In genomic region chr5:95930541-95930940, GRCh38 we compare ENCODE assay signal across 12 cellular contexts. TPM values are rescaled to one million over a fixed set of nuclear protein-coding genes. Genes with fewer than 3 reads are reported as not detected.
DNase-seq lines count a peak whose midpoint lies in the region; TF ChIP-seq lines count a peak whose summit lies in the region.
"Had no signal": no experiment of that assay in that cellular context is flagged by ENCODE, and none has a peak within 500 bp of the region (broad histone marks: within the 10 kb centered on the region; RNA-seq: fewer than 3 reads in every experiment).

No MANE protein-coding gene starts in this region.

- H4K20me1 ChIP-seq in BLaER1 (no peaks in the 10 kb centered on the region), mammary epithelial cell (ENCODE audit: insufficient read depth, low read length) (peaks cover 8% of the 10 kb centered on the region)

- H3K4me3 ChIP-seq in BLaER1 (no peak overlapping the region), NB4 (ENCODE audit: low read depth, low read length) (no peak overlapping the region), mammary epithelial cell (replicated peaks in 1 of 3; ENCODE audit: insufficient read depth in 1 of 3, low read depth in 2 of 3, low read length in 3 of 3) (no peak overlapping the region)
- H3K4me3 ChIP-seq: GM23338 had no signal

- H3K36me3 Mint-ChIP-seq in chondrocyte (ENCODE audit: low read depth) (peaks cover 8% of the 10 kb centered on the region), progenitor cell of endocrine pancreas (ENCODE audit: insufficient read depth) (peaks cover 13% of the 10 kb centered on the region)

- H3K27me3 ChIP-seq in BLaER1 (no peaks in the 10 kb centered on the region), mammary epithelial cell (ENCODE audit: insufficient read depth, low read length) (no peaks in the 10 kb centered on the region)

- in situ Hi-C loops in mammary epithelial cell (cut with MboI; ENCODE audit: low sequenced_read_pairs in 2 of 2) = no loop called here

- H3K9me3 Mint-ChIP-seq in chondrocyte (ENCODE audit: low read depth) = no peaks in the 10 kb centered on the region
- H3K9me3 Mint-ChIP-seq in progenitor cell of endocrine pancreas (ENCODE audit: low read depth) = no peaks in the 10 kb centered on the region
- H3K9me3 Mint-ChIP-seq: CD4-positive, alpha-beta T cell had no signal

- intact Hi-C loops in mammary epithelial cell (cut with micrococcal nuclease) = no loop called here

- H3K27me3 Mint-ChIP-seq in chondrocyte (ENCODE audit: low read depth) (no peaks in the 10 kb centered on the region), progenitor cell of endocrine pancreas (no peaks in the 10 kb centered on the region)
- H3K27me3 Mint-ChIP-seq: CD4-positive, alpha-beta T cell had no signal

- peaks cover 95% of the 10 kb centered on the region for H3K79me2 ChIP-seq in mammary epithelial cell (ENCODE audit: insufficient read depth, low read length)

- no peak overlapping the region for H3K9ac ChIP-seq in BLaER1
- no peak overlapping the region for H3K9ac ChIP-seq in mammary epithelial cell (ENCODE audit: insufficient read depth, low read length)

- H3K27ac Mint-ChIP-seq in chondrocyte (ENCODE audit: unreplicated experiment) (peak overlapping the region; percentile 32), progenitor cell of endocrine pancreas (peak overlapping the region; percentile 57)
- H3K27ac Mint-ChIP-seq: CD4-positive, alpha-beta T cell; GM23338 had no signal

- H3K4me1 ChIP-seq in BLaER1 (peaks cover 26% of the 10 kb centered on the region), mammary epithelial cell (ENCODE audit: insufficient read depth, low read length) (peaks cover 7% of the 10 kb centered on the region)

- H3K4me1 Mint-ChIP-seq in chondrocyte (ENCODE audit: low read depth) (peaks cover 40% of the 10 kb centered on the region), progenitor cell of endocrine pancreas (ENCODE audit: low read depth) (peaks cover 52% of the 10 kb centered on the region)

- no TSS peak for BruUV-seq in mammary epithelial cell (replicated peaks; lab: Mats Ljungman, UMichigan)

- no peak overlapping the region for H3K27ac ChIP-seq in BLaER1
- no peak overlapping the region for H3K27ac ChIP-seq in mammary epithelial cell (ENCODE audit: insufficient read depth, low read depth, low read length)

- DNase-seq in NB4 (ENCODE audit: low read depth) (peak; percentile 40), chondrocyte (ENCODE audit: low spot score) (no peak), progenitor cell of endocrine pancreas (ENCODE audit: low spot score, unreplicated experiment) (no peak), 8988T (no peak), DMS79 treated with DMSO at 0.1 percent for 48 hours (lab: John Stamatoyannopoulos, UW) (no peak), mammary epithelial cell (no peak)
- DNase-seq: CD4-positive, alpha-beta T cell; KBM-7; NCI-H510A treated with DMSO at 0.1 percent for 48 hours; SIG-M5 had no signal

- H3K4me3 Mint-ChIP-seq in chondrocyte (ENCODE audit: unreplicated experiment) (no peak overlapping the region), progenitor cell of endocrine pancreas (ENCODE audit: low read depth) (no peak overlapping the region)
- H3K4me3 Mint-ChIP-seq: CD4-positive, alpha-beta T cell; GM23338 had no signal

- dilution Hi-C loops in mammary epithelial cell (cut with HindIII; ENCODE audit: low sequenced_read_pairs) = no loop called here

- H2AFZ ChIP-seq in mammary epithelial cell (ENCODE audit: low read depth, low read length) = no peak overlapping the region
- H2AFZ ChIP-seq: GM23338 had no signal

- H3K4me2 ChIP-seq in BLaER1 = peak overlapping the region; percentile 50
- H3K4me2 ChIP-seq in mammary epithelial cell (ENCODE audit: insufficient read depth, low read depth, low read length) = no peak overlapping the region
- H3K4me2 ChIP-seq: GM23338 had no signal

- 100% methylated on average over 2 of the region's 2 CpGs for WGBS in mammary epithelial cell (ENCODE audit: low coverage, missing lambda C conversion rate)

- CTCF ChIA-PET in mammary epithelial cell (lab: Charles Lee; ENCODE audit: low non-redundant PET) = no interaction called here

- no peak for TF ChIP-seq POLR2A in NB4 (IDR thresholded peaks at IDR 0.05; ENCODE audit: extremely low read depth, insufficient read length)

- H3K9me3 ChIP-seq in BLaER1 (0 out of 2 replicates have a peak, but pooled peaks cover 4% of the 10 kb centered on the region), mammary epithelial cell (replicated peaks; ENCODE audit: insufficient read depth, low read length) (no peaks in the 10 kb centered on the region)

- TF ChIP-seq CTCF in NB4 (IDR thresholded peaks at IDR 0.05; ENCODE audit: low read depth, low read length) (no peak), chondrocyte (IDR thresholded peaks at IDR 0.05) (no peak), progenitor cell of endocrine pancreas (IDR thresholded peaks at IDR 0.05; ENCODE audit: unreplicated experiment) (no peak), mammary epithelial cell (conservative IDR thresholded peaks at IDR 0.05 in 1 of 2, IDR thresholded peaks at IDR 0.05 in 1 of 2; ENCODE audit: extremely low read depth in 1 of 2, insufficient read depth in 1 of 2, low read depth in 1 of 2, low read length in 2 of 2) (no peak)

- no peaks in the 10 kb centered on the region for H3K36me3 ChIP-seq in BLaER1
- H3K36me3 ChIP-seq in mammary epithelial cell (ENCODE audit: insufficient read depth, low read length) = peaks cover 9% of the 10 kb centered on the region

RNA-seq across cellular contexts. Expression of gene ELL2, which starts 31.1 kb away (rescaled TPM):
- total RNA-seq in chondrocyte (51.7 to 83.8 TPM (median 59.3 TPM) in 3 replicates), progenitor cell of endocrine pancreas (124 and 145 TPM in 2 replicates), mammary epithelial cell (100 to 1,000 TPM; 161 to 277 TPM)
- polyA plus RNA-seq in mammary epithelial cell = 61.3 TPM
- polyA minus RNA-seq in mammary epithelial cell = 74.3 TPM
